Comparison of ENCODE assay signal across 13 cellular contexts in genomic region chr1:201501144-201501543, GRCh38. TPM values are rescaled to one million over a fixed set of nuclear protein-coding genes. Genes with fewer than 3 reads are reported as not detected.
DNase-seq lines count a peak whose midpoint lies in the region; ATAC-seq and TF ChIP-seq lines count a peak whose summit lies in the region.
"Had no signal": no experiment of that assay in that cellular context is flagged by ENCODE, and none has a peak within 500 bp of the region (broad histone marks: within the 10 kb centered on the region; RNA-seq: fewer than 3 reads in every experiment).

No MANE protein-coding gene starts in this region.

- no peaks in the 10 kb centered on the region for H3K9me3 Mint-ChIP-seq in WTC11
- H3K9me3 Mint-ChIP-seq in progenitor cell of endocrine pancreas (ENCODE audit: low read depth): no peaks in the 10 kb centered on the region
- H3K9me3 Mint-ChIP-seq: activated T-cell treated with anti-CD3 and anti-CD28 coated beads, Interleukin-2, amount 50 U/mL, for 4 hours; stimulated activated effector memory CD8-positive, alpha-beta T cell treated with anti-CD3 and anti-CD28 coated beads, Interleukin-12 subunit alpha, Interleukin-12 subunit beta, amount 100 ng/mL, for 72 hours had no signal

- no peaks in the 10 kb centered on the region for H3K36me3 Mint-ChIP-seq in WTC11
- H3K36me3 Mint-ChIP-seq in progenitor cell of endocrine pancreas (ENCODE audit: insufficient read depth): no peaks in the 10 kb centered on the region

- H3K27ac Mint-ChIP-seq in WTC11 (peak overlapping the region; percentile 77), progenitor cell of endocrine pancreas (peak overlapping the region; percentile 95)
- H3K27ac Mint-ChIP-seq: stimulated activated effector memory CD8-positive, alpha-beta T cell treated with anti-CD3 and anti-CD28 coated beads, Interleukin-12 subunit alpha, Interleukin-12 subunit beta, amount 100 ng/mL, for 72 hours had no signal

- H3K4me3 ChIP-seq in AG10803 (ENCODE audit: low read length) (no peak overlapping the region), fibroblast of the aortic adventitia (ENCODE audit: low read depth, low read length) (no peak overlapping the region)

- H3K4me1 Mint-ChIP-seq in WTC11: peaks cover 54% of the 10 kb centered on the region
- peaks cover 60% of the 10 kb centered on the region for H3K4me1 Mint-ChIP-seq in progenitor cell of endocrine pancreas (ENCODE audit: low read depth)

- POLR2A ChIA-PET in WTC11 (lab: Charles Lee): interaction anchor here (3.0 to 3.6 kb wide), 2 partner anchors 11 to 20 kb away, joined by 21 to 24 read pairs; no protein-coding TSS in a partner anchor

- DNase-seq in AG10803 (ENCODE audit: low read depth): peak; percentile 65
- DNase-seq in WTC11 (ENCODE audit: low spot score): no peak
- peak; percentile 47 for DNase-seq in fibroblast of the aortic adventitia (ENCODE audit: low read depth)
- no peak for DNase-seq in progenitor cell of endocrine pancreas (ENCODE audit: low spot score, unreplicated experiment)
- no peak for DNase-seq in GOT3 (lab: John Stamatoyannopoulos, UW)
- no peak for DNase-seq in COR-L47 (lab: John Stamatoyannopoulos, UW)
- no peak for DNase-seq in NCI-H1694 treated with DMSO at 0.1 percent for 48 hours (lab: John Stamatoyannopoulos, UW)
- DNase-seq: activated T-cell treated with anti-CD3 and anti-CD28 coated beads, Interleukin-2, amount 50 U/mL, for 4 hours; BE2C; NCI-H446; T-helper 2 cell had no signal

- no peak for TF ChIP-seq CTCF in AG10803 (conservative IDR thresholded peaks at IDR 0.05; ENCODE audit: low read length)
- no peak for TF ChIP-seq CTCF in WTC11 (IDR thresholded peaks at IDR 0.05)
- TF ChIP-seq CTCF in fibroblast of the aortic adventitia (IDR thresholded peaks at IDR 0.05; ENCODE audit: insufficient read depth, low read length): no peak
- no peak for TF ChIP-seq CTCF in progenitor cell of endocrine pancreas (IDR thresholded peaks at IDR 0.05; ENCODE audit: unreplicated experiment)

- CTCF ChIA-PET in WTC11 (lab: Charles Lee): interaction anchor here (0.8 to 11.6 kb wide), 7 partner anchors 12 to 293 kb away, joined by 3 to 276 read pairs (median 6); no protein-coding TSS in a partner anchor

- H3K4me3 Mint-ChIP-seq in WTC11 (no peak overlapping the region), progenitor cell of endocrine pancreas (ENCODE audit: low read depth) (no peak overlapping the region)
- H3K4me3 Mint-ChIP-seq: activated T-cell treated with anti-CD3 and anti-CD28 coated beads, Interleukin-2, amount 50 U/mL, for 4 hours; stimulated activated effector memory CD8-positive, alpha-beta T cell treated with anti-CD3 and anti-CD28 coated beads, Interleukin-12 subunit alpha, Interleukin-12 subunit beta, amount 100 ng/mL, for 72 hours had no signal

- ATAC-seq in WTC11 (no peak), HG02798 (IDR thresholded peaks at IDR 0.05; ENCODE audit: poor library complexity, unreplicated experiment) (no peak)
- ATAC-seq: activated T-cell treated with anti-CD3 and anti-CD28 coated beads, Interleukin-2, amount 50 U/mL, for 4 hours; stimulated activated effector memory CD8-positive, alpha-beta T cell treated with anti-CD3 and anti-CD28 coated beads, Interleukin-12 subunit alpha, Interleukin-12 subunit beta, amount 100 ng/mL, for 72 hours had no signal

- peaks cover 7% of the 10 kb centered on the region for H3K27me3 Mint-ChIP-seq in WTC11 (ENCODE audit: low read depth)
- no peaks in the 10 kb centered on the region for H3K27me3 Mint-ChIP-seq in progenitor cell of endocrine pancreas

TF ChIP-seq in WTC11, 78 proteins besides CTCF, POLR2A, EP300 and RAD21:
- TF ChIP-seq, protein P1, sequence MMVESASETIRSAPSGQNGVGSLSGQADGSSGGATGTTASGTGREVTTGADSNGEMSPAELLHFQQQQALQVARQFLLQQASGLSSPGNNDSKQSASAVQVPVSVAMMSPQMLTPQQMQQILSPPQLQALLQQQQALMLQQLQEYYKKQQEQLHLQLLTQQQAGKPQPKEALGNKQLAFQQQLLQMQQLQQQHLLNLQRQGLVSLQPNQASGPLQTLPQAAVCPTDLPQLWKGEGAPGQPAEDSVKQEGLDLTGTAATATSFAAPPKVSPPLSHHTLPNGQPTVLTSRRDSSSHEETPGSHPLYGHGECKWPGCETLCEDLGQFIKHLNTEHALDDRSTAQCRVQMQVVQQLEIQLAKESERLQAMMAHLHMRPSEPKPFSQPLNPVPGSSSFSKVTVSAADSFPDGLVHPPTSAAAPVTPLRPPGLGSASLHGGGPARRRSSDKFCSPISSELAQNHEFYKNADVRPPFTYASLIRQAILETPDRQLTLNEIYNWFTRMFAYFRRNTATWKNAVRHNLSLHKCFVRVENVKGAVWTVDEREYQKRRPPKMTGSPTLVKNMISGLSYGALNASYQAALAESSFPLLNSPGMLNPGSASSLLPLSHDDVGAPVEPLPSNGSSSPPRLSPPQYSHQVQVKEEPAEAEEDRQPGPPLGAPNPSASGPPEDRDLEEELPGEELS (CRISPR knock-in tag; IDR thresholded peaks at IDR 0.05): no peak
- TF ChIP-seq, protein P2, sequence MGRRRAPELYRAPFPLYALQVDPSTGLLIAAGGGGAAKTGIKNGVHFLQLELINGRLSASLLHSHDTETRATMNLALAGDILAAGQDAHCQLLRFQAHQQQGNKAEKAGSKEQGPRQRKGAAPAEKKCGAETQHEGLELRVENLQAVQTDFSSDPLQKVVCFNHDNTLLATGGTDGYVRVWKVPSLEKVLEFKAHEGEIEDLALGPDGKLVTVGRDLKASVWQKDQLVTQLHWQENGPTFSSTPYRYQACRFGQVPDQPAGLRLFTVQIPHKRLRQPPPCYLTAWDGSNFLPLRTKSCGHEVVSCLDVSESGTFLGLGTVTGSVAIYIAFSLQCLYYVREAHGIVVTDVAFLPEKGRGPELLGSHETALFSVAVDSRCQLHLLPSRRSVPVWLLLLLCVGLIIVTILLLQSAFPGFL (CRISPR knock-in tag; IDR thresholded peaks at IDR 0.05; ENCODE audit: borderline replicate concordance): no peak
- TF ChIP-seq MYBL2 (CRISPR knock-in tag; IDR thresholded peaks at IDR 0.05): no peak
- no peak for TF ChIP-seq ESRRA (CRISPR knock-in tag; IDR thresholded peaks at IDR 0.05; ENCODE audit: borderline replicate concordance)
- no peak for TF ChIP-seq GRHL2 (CRISPR knock-in tag; IDR thresholded peaks at IDR 0.05; ENCODE audit: insufficient replicate concordance, severe bottlenecking)
- TF ChIP-seq ZNF219 (CRISPR knock-in tag; IDR thresholded peaks at IDR 0.05; ENCODE audit: borderline replicate concordance): no peak
- TF ChIP-seq TEAD1 (CRISPR knock-in tag; IDR thresholded peaks at IDR 0.05): no peak
- TF ChIP-seq FOXJ3 (CRISPR knock-in tag; IDR thresholded peaks at IDR 0.05; ENCODE audit: borderline replicate concordance): no peak

RNA-seq across cellular contexts. Expression of gene CSRP1, which starts 5.8 kb away (rescaled TPM):
- 10.7 to 15.4 TPM (median 14.3 TPM) in 3 replicates for total RNA-seq in WTC11 (2021)
- total RNA-seq in fibroblast of the aortic adventitia (ENCODE audit: low replicate concordance): 86.9 and 120 TPM in 2 replicates
- 19.4 and 23.2 TPM in 2 replicates for total RNA-seq in progenitor cell of endocrine pancreas

RNA-seq across cellular contexts. Expression of gene PHLDA3, which starts 32.2 kb away (rescaled TPM):
- total RNA-seq in WTC11 (2021) (53.9 to 95.1 TPM (median 59.7 TPM) in 3 replicates), fibroblast of the aortic adventitia (ENCODE audit: low replicate concordance) (68.6 and 164 TPM in 2 replicates), progenitor cell of endocrine pancreas (21.2 and 31.3 TPM in 2 replicates)

RNA-seq across cellular contexts. Expression of gene NAV1, which starts 37.8 kb away (rescaled TPM):
- 41.0 to 51.0 TPM (median 46.2 TPM) in 3 replicates for total RNA-seq in WTC11 (2021)
- total RNA-seq in fibroblast of the aortic adventitia (ENCODE audit: low replicate concordance): 29.8 and 136 TPM in 2 replicates
- total RNA-seq in progenitor cell of endocrine pancreas: 53.4 and 55.2 TPM in 2 replicates

Comparison
In these comparisons a context has a peak if more than half of its experiments do, and no peak if none do; other contexts are left out.
1. DNase-seq: peak in AG10803 (single experiment) and fibroblast of the aortic adventitia (single experiment); none in WTC11 (single experiment), progenitor cell of endocrine pancreas (single experiment), GOT3 (single experiment), COR-L47 (single experiment) and NCI-H1694 treated with DMSO at 0.1 percent for 48 hours (single experiment).